20 cellular contexts compared by ENCODE assay signal in the genomic region with DNA sequence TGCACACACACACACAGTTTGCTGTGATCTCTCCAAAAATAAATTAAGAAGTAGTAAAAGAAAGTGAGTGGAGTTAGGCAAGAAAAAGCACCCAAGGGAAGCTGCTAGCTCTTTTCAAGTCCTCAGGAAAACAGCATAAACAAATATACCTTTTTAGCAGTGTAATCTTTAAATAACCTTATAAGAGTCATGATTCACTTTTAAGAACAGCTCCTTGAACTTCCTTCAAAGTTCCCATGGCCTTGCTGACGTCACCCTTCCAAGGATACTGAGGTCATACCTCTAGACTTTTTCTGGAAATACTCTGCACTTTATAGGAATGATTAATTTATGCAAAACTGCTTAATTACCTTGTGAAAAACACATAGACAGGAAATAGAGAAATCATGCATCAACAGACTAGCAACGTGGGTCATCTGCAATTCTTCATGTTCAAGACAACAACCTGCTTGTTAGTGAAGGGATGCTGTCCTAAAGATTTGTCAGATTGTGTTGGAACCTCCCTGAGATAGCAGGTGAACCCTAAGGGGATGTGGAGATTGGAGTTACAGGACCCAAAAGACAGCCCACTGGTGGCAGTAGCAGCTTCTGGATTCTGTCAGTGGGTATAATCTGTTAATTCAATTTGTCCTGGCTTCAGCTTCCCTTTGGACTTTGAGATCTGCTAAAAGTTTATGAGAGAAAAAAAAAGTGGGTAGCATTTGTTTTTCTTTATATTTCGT.
"Had no signal": no experiment of that assay in that cellular context is flagged by ENCODE, and none has a peak within 500 bp of the region (broad histone marks: within the 10 kb centered on the region; RNA-seq: fewer than 3 reads in every experiment).

No MANE protein-coding gene starts in this region.

- H3K27me3 Mint-ChIP-seq: stimulated activated naive B cell treated with anti-CD40 and anti-IgM and Interleukin-4, amounts not matched to agents 10 μg/mL and 1 μg/mL and 100 μg/mL, for 72 hours; stimulated activated naive CD8-positive, alpha-beta T cell treated with anti-CD3 and anti-CD28 coated beads, Interleukin-15, amount 100 ng/mL, for 72 hours had no signal

- H3K36me3 Mint-ChIP-seq: immature natural killer cell; naive thymus-derived CD4-positive, alpha-beta T cell; stimulated activated naive B cell treated with anti-CD40 and anti-IgM and Interleukin-4, amounts not matched to agents 10 μg/mL and 1 μg/mL and 100 μg/mL, for 72 hours had no signal

- H3K9ac ChIP-seq: parathyroid adenoma had no signal

- H3K4me3 ChIP-seq: colonic mucosa, prostate gland, testis, tibial nerve, upper lobe of right lung, vagina had no signal

- H3K36me3 ChIP-seq: colonic mucosa, prostate gland, tibial nerve, upper lobe of right lung, vagina had no signal

- H3K9me3 ChIP-seq: colonic mucosa, prostate gland, testis, tibial nerve, upper lobe of right lung, vagina had no signal

- H3K27me3 ChIP-seq: colonic mucosa, testis, tibial nerve, upper lobe of right lung, vagina had no signal

- H2AFZ ChIP-seq: parathyroid adenoma had no signal

- H3K79me2 ChIP-seq: parathyroid adenoma had no signal

- H3K4me1 Mint-ChIP-seq: immature natural killer cell; nephron progenitor cell; stimulated activated naive B cell treated with anti-CD40 and anti-IgM and Interleukin-4, amounts not matched to agents 10 μg/mL and 1 μg/mL and 100 μg/mL, for 72 hours; stimulated activated naive CD8-positive, alpha-beta T cell treated with anti-CD3 and anti-CD28 coated beads, Interleukin-15, amount 100 ng/mL, for 72 hours had no signal

- H3K4me1 ChIP-seq: colonic mucosa, parathyroid adenoma, prostate gland, testis, tibial nerve, upper lobe of right lung had no signal

- ATAC-seq: left ventricle myocardium superior; naive thymus-derived CD4-positive, alpha-beta T cell; sciatic nerve; stimulated activated naive B cell treated with anti-CD40 and anti-IgM and Interleukin-4, amounts not matched to agents 10 μg/mL and 1 μg/mL and 100 μg/mL, for 72 hours; stimulated activated naive CD8-positive, alpha-beta T cell treated with anti-CD3 and anti-CD28 coated beads, Interleukin-15, amount 100 ng/mL, for 72 hours; upper lobe of right lung had no signal

- H3K4me3 Mint-ChIP-seq: immature natural killer cell; naive thymus-derived CD4-positive, alpha-beta T cell; nephron progenitor cell; stimulated activated naive B cell treated with anti-CD40 and anti-IgM and Interleukin-4, amounts not matched to agents 10 μg/mL and 1 μg/mL and 100 μg/mL, for 72 hours; stimulated activated naive CD8-positive, alpha-beta T cell treated with anti-CD3 and anti-CD28 coated beads, Interleukin-15, amount 100 ng/mL, for 72 hours had no signal

- DNase-seq: colonic mucosa; dermis blood vessel endothelial cell; foreskin melanocyte; immature natural killer cell; left cardiac atrium; left ventricle myocardium superior; mammary epithelial cell; naive thymus-derived CD4-positive, alpha-beta T cell; nephron progenitor cell; stimulated activated CD4-positive, alpha-beta T cell treated with anti-CD3 and anti-CD28 coated beads, Interleukin-2, amount 100 ng/mL, for 24 hours; stimulated activated CD4-positive, alpha-beta T cell treated with anti-CD3 and anti-CD28 coated beads, Interleukin-4, amount 100 ng/mL, for 4 hours; stimulated activated naive B cell treated with anti-CD40 and anti-IgM and Interleukin-4, amounts not matched to agents 10 μg/mL and 1 μg/mL and 100 μg/mL, for 72 hours; stimulated activated naive CD8-positive, alpha-beta T cell treated with anti-CD3 and anti-CD28 coated beads, Interleukin-15, amount 100 ng/mL, for 72 hours; testis; upper lobe of right lung had no signal

- H3K27ac Mint-ChIP-seq: immature natural killer cell; naive thymus-derived CD4-positive, alpha-beta T cell; nephron progenitor cell; stimulated activated naive B cell treated with anti-CD40 and anti-IgM and Interleukin-4, amounts not matched to agents 10 μg/mL and 1 μg/mL and 100 μg/mL, for 72 hours; stimulated activated naive CD8-positive, alpha-beta T cell treated with anti-CD3 and anti-CD28 coated beads, Interleukin-15, amount 100 ng/mL, for 72 hours had no signal

- H3K9me3 Mint-ChIP-seq: nephron progenitor cell; stimulated activated naive CD8-positive, alpha-beta T cell treated with anti-CD3 and anti-CD28 coated beads, Interleukin-15, amount 100 ng/mL, for 72 hours had no signal

- H3K27ac ChIP-seq: colonic mucosa, parathyroid adenoma, testis, tibial nerve, upper lobe of right lung, vagina had no signal
